8 cellular contexts compared by ENCODE assay signal in the genomic region with DNA sequence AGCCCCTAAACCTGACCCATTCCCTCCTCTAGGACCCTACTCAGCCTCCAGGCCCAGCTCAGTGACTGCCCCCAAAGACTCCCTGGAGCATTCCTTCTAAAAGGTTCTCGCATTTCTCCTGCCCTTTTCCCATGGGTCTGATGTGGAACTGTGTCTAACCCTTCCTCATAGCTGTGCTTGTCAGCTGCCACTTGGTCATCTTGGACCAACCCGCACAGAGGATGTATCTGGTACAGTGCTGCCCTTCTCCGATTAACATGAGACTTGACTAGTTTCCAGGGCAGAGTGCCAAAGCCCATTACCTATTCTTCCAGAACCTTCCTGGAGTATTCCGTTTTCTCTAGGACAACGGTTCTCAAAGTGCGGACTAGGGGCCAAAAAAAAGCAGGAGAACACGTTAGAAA. TPM values are rescaled to one million over a fixed set of nuclear protein-coding genes. Genes with fewer than 3 reads are reported as not detected.
DNase-seq lines count a peak whose midpoint lies in the region; TF ChIP-seq lines count a peak whose summit lies in the region.

No MANE protein-coding gene starts in this region.

- DNase-seq in DMS153 treated with DMSO at 0.1 percent for 48 hours (lab: John Stamatoyannopoulos, UW; ENCODE audit: unreplicated experiment) (peak; percentile 61), Karpas-422 (no peak), breast epithelium (ENCODE audit: low spot score in 2 of 2) (peak in 1 of 2 donors; percentile 61), posterior vena cava (ENCODE audit: low spot score) (no peak), GM19240 (ENCODE audit: insufficient read length, low spot score) (no peak), NOMO-1 treated with DMSO at 0.1 percent for 48 hours (lab: John Stamatoyannopoulos, UW; ENCODE audit: unreplicated experiment) (no peak)

- TF ChIP-seq POLR2A in breast epithelium (IDR thresholded peaks at IDR 0.05): no peak

- no peaks in the 10 kb centered on the region for H3K9me2 ChIP-seq in Karpas-422 (replicated peaks; ENCODE audit: insufficient read depth, low read length)

- no peaks in the 10 kb centered on the region for H3K27me3 ChIP-seq in Karpas-422 (ENCODE audit: low read length)
- no peaks in the 10 kb centered on the region for H3K27me3 ChIP-seq in breast epithelium
- no peaks in the 10 kb centered on the region for H3K27me3 ChIP-seq in liver (ENCODE audit: control insufficient read depth in 4 of 4, insufficient read depth in 4 of 4, low read length in 3 of 4)
- no peaks in the 10 kb centered on the region for H3K27me3 ChIP-seq in thymus (ENCODE audit: control insufficient read depth, insufficient read depth)

- peak overlapping the region; percentile 76 for H3K9ac ChIP-seq in Karpas-422 (ENCODE audit: low read length)
- peak overlapping the region; percentile 21 to 81 for H3K9ac ChIP-seq in liver (ENCODE audit: low read depth in 1 of 2, low read length in 2 of 2)

- H3K9me3 ChIP-seq in Karpas-422 (ENCODE audit: low read length): no peaks in the 10 kb centered on the region; the same call in 1 of the 2 replicates
- no peaks in the 10 kb centered on the region for H3K9me3 ChIP-seq in breast epithelium
- H3K9me3 ChIP-seq in liver (ENCODE audit: control insufficient read depth in 4 of 4, low read length in 3 of 4): no peaks in the 10 kb centered on the region
- H3K9me3 ChIP-seq in thymus (ENCODE audit: control insufficient read depth): no peaks in the 10 kb centered on the region

- H2AFZ ChIP-seq in Karpas-422 (ENCODE audit: low read length): peak overlapping the region; percentile 98

- H3K79me2 ChIP-seq in Karpas-422 (ENCODE audit: low read length): peaks cover 34% of the 10 kb centered on the region

- no peaks in the 10 kb centered on the region for H4K20me1 ChIP-seq in Karpas-422 (ENCODE audit: insufficient read depth, low read depth, low read length)

- WGBS in liver: 58% methylated on average over 7 of the region's 7 CpGs
- 90% methylated on average over 7 of the region's 7 CpGs for WGBS in thymus

- peaks cover 28% of the 10 kb centered on the region for H3K4me1 ChIP-seq in Karpas-422 (ENCODE audit: low read length)
- H3K4me1 ChIP-seq in breast epithelium: no peaks in the 10 kb centered on the region
- peaks cover 0 to 10% (median 5%) of the 10 kb centered on the region in 4 donors for H3K4me1 ChIP-seq in liver (ENCODE audit: control insufficient read depth in 4 of 4, insufficient read depth in 4 of 4, low read length in 3 of 4)
- H3K4me1 ChIP-seq in thymus (ENCODE audit: control insufficient read depth, insufficient read depth, low read length): peaks cover 4% of the 10 kb centered on the region

- H3K27ac ChIP-seq in Karpas-422 (ENCODE audit: low read length): peak overlapping the region; percentile 50
- H3K27ac ChIP-seq in breast epithelium: peak overlapping the region; percentile 96 to 98
- H3K27ac ChIP-seq in liver (ENCODE audit: low read depth in 1 of 2, low read length in 2 of 2): peak overlapping the region; percentile 79 to 98
- peak overlapping the region; percentile 93 for H3K27ac ChIP-seq in thymus (ENCODE audit: low read depth)

- TF ChIP-seq RAD21 in liver (IDR thresholded peaks at IDR 0.05): no peak

- no peaks in the 10 kb centered on the region for H3K36me3 ChIP-seq in Karpas-422 (ENCODE audit: insufficient read depth, low read length)
- no peaks in the 10 kb centered on the region for H3K36me3 ChIP-seq in breast epithelium
- no peaks in the 10 kb centered on the region for H3K36me3 ChIP-seq in liver (ENCODE audit: control insufficient read depth in 4 of 4, insufficient read depth in 3 of 4, low read depth in 1 of 4, low read length in 3 of 4)
- H3K36me3 ChIP-seq in thymus (ENCODE audit: control insufficient read depth, insufficient read depth): no peaks in the 10 kb centered on the region

- peak overlapping the region; percentile 83 for H3K4me2 ChIP-seq in Karpas-422 (ENCODE audit: low read depth, low read length, poor library complexity, severe bottlenecking)

- intact Hi-C loops in breast epithelium (cut with DNase I; ENCODE audit: low total_unique reads) (no loop called here), posterior vena cava (cut with DNase I) (loop anchor here in 1 of 2 donors (2.0 kb wide), 1 partner anchor 75 kb away; no protein-coding TSS in a partner anchor)

- H3K4me3 ChIP-seq in Karpas-422 (ENCODE audit: low read length) (peak overlapping the region; percentile 80), breast epithelium (peak overlapping the region; percentile 74 to 92 (median 79)), liver (ENCODE audit: low read depth in 1 of 3, low read length in 3 of 3) (peak overlapping the region; percentile 9 to 89 (median 88)), thymus (ENCODE audit: low read length) (peak overlapping the region; percentile 65)

- TF ChIP-seq CTCF in breast epithelium (IDR thresholded peaks at IDR 0.05): no peak
- TF ChIP-seq CTCF in liver (IDR thresholded peaks at IDR 0.05; ENCODE audit: low read depth, low read length, missing input control): no peak

TF ChIP-seq in liver, 16 proteins besides CTCF, POLR2A, EP300 and RAD21:
- TF ChIP-seq GABPA (IDR thresholded peaks at IDR 0.05 in 1 of 2, conservative IDR thresholded peaks at IDR 0.05 in 1 of 2): no peak
- TF ChIP-seq HNF4G (IDR thresholded peaks at IDR 0.05): no peak
- TF ChIP-seq EGR1 (IDR thresholded peaks at IDR 0.05; ENCODE audit: low read depth in 2 of 2): peak in 1 of 2 donors; percentile 3

RNA-seq across cellular contexts. Expression of gene NFU1, which starts 0.5 kb away (rescaled TPM):
- 42.8 and 51.3 TPM in 2 replicates for total RNA-seq in Karpas-422 (2014; rRNA removed; shearing (Covaris generic); ENCODE audit: low replicate concordance)
- total RNA-seq in breast epithelium (10 to 100 TPM; 46.1 to 69.9 (median 49.8) TPM), liver (10 to 100 TPM in 1 of 2 donors, 1 to 10 TPM in 1; 7.4 to 17.3 TPM), posterior vena cava (10 to 100 TPM; 35.3 to 44.0 TPM)
- polyA plus RNA-seq in liver (10 to 100 TPM; 14.8 to 37.4 TPM), thymus (77.2 TPM)

RNA-seq across cellular contexts. Expression of gene GFPT1, which starts 50.7 kb away (rescaled TPM):
- 15.2 and 24.4 TPM in 2 replicates for total RNA-seq in Karpas-422 (2014; rRNA removed; shearing (Covaris generic); ENCODE audit: low replicate concordance)
- total RNA-seq in breast epithelium (10 to 100 TPM; 26.7 to 46.0 (median 45.2) TPM), liver (10 to 100 TPM; 16.9 to 42.6 TPM), posterior vena cava (10 to 100 TPM; 45.6 to 75.8 TPM)
- polyA plus RNA-seq in liver (10 to 100 TPM; 14.7 to 19.2 TPM), thymus (7.0 TPM)
